Comparison of ENCODE assay signal across 16 cellular contexts in the genomic region with DNA sequence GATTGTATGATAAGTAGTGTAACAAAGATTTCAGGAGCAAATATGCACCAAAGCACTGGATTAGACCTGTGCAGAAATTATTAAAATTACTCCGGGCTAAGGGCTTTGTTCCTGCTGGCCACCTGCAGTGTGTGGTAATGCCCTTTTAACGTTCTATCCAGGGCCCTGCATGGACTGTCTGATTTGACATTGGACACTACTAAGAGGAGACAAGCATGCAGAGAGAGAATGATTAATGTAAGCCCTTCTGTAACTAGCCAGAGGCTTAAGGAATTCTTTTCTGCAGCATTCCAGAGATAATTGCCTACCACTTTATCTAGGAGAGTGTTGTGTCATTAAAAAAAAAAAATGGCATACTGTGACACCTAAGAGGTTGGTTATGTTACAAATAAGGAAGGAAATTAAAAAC.
DNase-seq lines count a peak whose midpoint lies in the region; ATAC-seq and TF ChIP-seq lines count a peak whose summit lies in the region.
"Had no signal": no experiment of that assay in that cellular context is flagged by ENCODE, and none has a peak within 500 bp of the region (broad histone marks: within the 10 kb centered on the region; RNA-seq: fewer than 3 reads in every experiment).

No MANE protein-coding gene starts in this region.

- TF ChIP-seq CTCF in brain (conservative IDR thresholded peaks at IDR 0.05) (no peak), mesothelial cell of epicardium (IDR thresholded peaks at IDR 0.05; ENCODE audit: unreplicated experiment) (no peak)

- H3K4me3 Mint-ChIP-seq in brain (peak overlapping the region in 3 of 5 experiments; percentile 36 to 57 (median 37)), mesothelial cell of epicardium (no peak overlapping the region)
- H3K4me3 Mint-ChIP-seq: stimulated activated naive CD8-positive, alpha-beta T cell treated with anti-CD3 and anti-CD28 coated beads, Interleukin-15, Interleukin-2, amounts not matched to agents 100 ng/mL and 50 ng/mL, for 24 hours; T-helper 1 cell treated with Interleukin-12 subunit alpha and Interleukin-12 subunit beta and Interleukin-4 antibody, amounts not matched to agents 30 μg/mL and 1 μg/mL, for 36 hours had no signal

- H3K27ac Mint-ChIP-seq in brain (peak overlapping the region in 3 of 5 experiments; percentile 48 to 81 (median 73)), mesothelial cell of epicardium (peak overlapping the region; percentile 89)
- H3K27ac Mint-ChIP-seq: activated T-helper 2 cell treated with anti-CD3 and anti-CD28 coated beads, Interferon-gamma antibody, Interleukin-2, Interleukin-4, amounts not matched to agents 10 μg/mL and 5 μg/mL and 100 μg/mL, durations not matched to agents 14 hours and 24 hours and 36 hours; stimulated activated naive CD8-positive, alpha-beta T cell treated with anti-CD3 and anti-CD28 coated beads, Interleukin-15, Interleukin-2, amounts not matched to agents 100 ng/mL and 50 ng/mL, for 24 hours; T-helper 1 cell treated with Interleukin-12 subunit alpha and Interleukin-12 subunit beta and Interleukin-4 antibody, amounts not matched to agents 30 μg/mL and 1 μg/mL, for 36 hours had no signal

- H3K36me3 Mint-ChIP-seq in brain (no peaks in the 10 kb centered on the region), mesothelial cell of epicardium (no peaks in the 10 kb centered on the region)

- H3K9me3 Mint-ChIP-seq in brain (no peaks in the 10 kb centered on the region), mesothelial cell of epicardium (no peaks in the 10 kb centered on the region)
- H3K9me3 Mint-ChIP-seq: stimulated activated naive CD8-positive, alpha-beta T cell treated with anti-CD3 and anti-CD28 coated beads, Interleukin-15, Interleukin-2, amounts not matched to agents 100 ng/mL and 50 ng/mL, for 24 hours; T-helper 1 cell treated with Interleukin-12 subunit alpha and Interleukin-12 subunit beta and Interleukin-4 antibody, amounts not matched to agents 30 μg/mL and 1 μg/mL, for 36 hours had no signal

- DNase-seq in EL (peak; percentile 10), NCI-H146 (lab: John Stamatoyannopoulos, UW) (peak; percentile 89), mesothelial cell of epicardium (ENCODE audit: low spot score in 2 of 2, unreplicated experiment in 2 of 2) (no peak), inferior parietal cortex (ENCODE audit: extremely low spot score) (no peak)
- DNase-seq: activated CD4-positive, alpha-beta T cell treated with anti-CD3 and anti-CD28 coated beads, Interleukin-2, amount 50 U/mL, for 1 hour; GDM1; NCI-H1048; stimulated activated CD4-positive, alpha-beta T cell treated with anti-CD3 and anti-CD28 coated beads, Interleukin-4, amount 100 ng/mL, for 1 hour had no signal

- no peaks in the 10 kb centered on the region for H3K27me3 Mint-ChIP-seq in brain
- H3K27me3 Mint-ChIP-seq in mesothelial cell of epicardium (ENCODE audit: low read depth) = no peaks in the 10 kb centered on the region
- H3K27me3 Mint-ChIP-seq: stimulated activated naive CD8-positive, alpha-beta T cell treated with anti-CD3 and anti-CD28 coated beads, Interleukin-15, Interleukin-2, amounts not matched to agents 100 ng/mL and 50 ng/mL, for 24 hours had no signal

- no peak for ATAC-seq in GM18520 (IDR thresholded peaks at IDR 0.05; ENCODE audit: unreplicated experiment)
- ATAC-seq in HG02938 (IDR thresholded peaks at IDR 0.05; ENCODE audit: unreplicated experiment) = no peak
- ATAC-seq in HG02588 (IDR thresholded peaks at IDR 0.05; ENCODE audit: unreplicated experiment) = no peak
- ATAC-seq: left lobe of liver had no signal

- H3K4me1 Mint-ChIP-seq in brain (peaks cover 88% of the 10 kb centered on the region), mesothelial cell of epicardium (peaks cover 81% of the 10 kb centered on the region)

Comparison
In these comparisons a context has a peak if more than half of its experiments do, and no peak if none do; other contexts are left out.
1. DNase-seq: peak in EL (single experiment) and NCI-H146 (single experiment); none in mesothelial cell of epicardium (0 of 2) and inferior parietal cortex (single experiment).